Comparison of ENCODE assay signal across 8 cellular contexts in genomic region chr17:76868176-76868668, GRCh38. TPM values are rescaled to one million over a fixed set of nuclear protein-coding genes. Genes with fewer than 3 reads are reported as not detected.
DNase-seq lines count a peak whose midpoint lies in the region; ATAC-seq and TF ChIP-seq lines count a peak whose summit lies in the region.

MGAT5B (plus strand) TSS chr17:76868404; CDS start chr17:76869030, 626 bp downstream.

- no peaks in the 10 kb centered on the region for H3K36me3 ChIP-seq in Karpas-422 (ENCODE audit: insufficient read depth, low read length)
- H3K36me3 ChIP-seq in upper lobe of right lung = no peaks in the 10 kb centered on the region

- H3K9me2 ChIP-seq in Karpas-422 (replicated peaks; ENCODE audit: insufficient read depth, low read length) = no peaks in the 10 kb centered on the region

- peak within 1 kb of the TSS; percentile 65 for H3K4me3 Mint-ChIP-seq in activated naive CD8-positive, alpha-beta T cell treated with anti-CD3 and anti-CD28 coated beads, Interleukin-2, amount 50 U/mL, for 24 hours

- intact Hi-C loops in left cardiac atrium (cut with DNase I) = loop anchor here (2.0 kb wide), 1 partner anchor 189 kb away; no protein-coding TSS in a partner anchor
- intact Hi-C loops in upper lobe of right lung (cut with DNase I) = loop anchor here (5.0 kb wide), 1 partner anchor 199 kb away; no protein-coding TSS in a partner anchor

- H3K9me3 ChIP-seq in Karpas-422 (ENCODE audit: low read length) (no peaks in the 10 kb centered on the region), upper lobe of right lung (no peaks in the 10 kb centered on the region)

- H3K27me3 ChIP-seq in Karpas-422 (ENCODE audit: low read length) (no peaks in the 10 kb centered on the region), upper lobe of right lung (peaks cover 33% of the 10 kb centered on the region)

- H3K4me3 ChIP-seq in Karpas-422 (ENCODE audit: low read length) = no peak within 1 kb of the TSS
- H3K4me3 ChIP-seq in upper lobe of right lung = peak within 1 kb of the TSS; percentile 40

- H3K79me2 ChIP-seq in Karpas-422 (ENCODE audit: low read length) = no peaks in the 10 kb centered on the region

- H3K36me3 Mint-ChIP-seq in activated naive CD8-positive, alpha-beta T cell treated with anti-CD3 and anti-CD28 coated beads, Interleukin-2, amount 50 U/mL, for 24 hours (ENCODE audit: low read depth) = no peaks in the 10 kb centered on the region

- 0 out of 2 replicates have a peak within 1 kb of the TSS, but pooled peaks have one; percentile 14 for H2AFZ ChIP-seq in Karpas-422 (ENCODE audit: low read length)

- ATAC-seq in GM18909 (IDR thresholded peaks at IDR 0.05; ENCODE audit: poor library complexity, unreplicated experiment) (peak; percentile 53), left cardiac atrium (peak; percentile 97), upper lobe of right lung (peak; percentile 96)
- peak; percentile 92 for ATAC-seq in activated naive CD8-positive, alpha-beta T cell treated with anti-CD3 and anti-CD28 coated beads, Interleukin-2, amount 50 U/mL, for 24 hours

- no peak within 1 kb of the TSS for H3K4me2 ChIP-seq in Karpas-422 (ENCODE audit: low read depth, low read length, poor library complexity, severe bottlenecking)

- no peak within 1 kb of the TSS for H3K27ac ChIP-seq in Karpas-422 (ENCODE audit: low read length)
- H3K27ac ChIP-seq in upper lobe of right lung = no peak within 1 kb of the TSS

- H3K9ac ChIP-seq in Karpas-422 (ENCODE audit: low read length) = no peak within 1 kb of the TSS

- no peaks in the 10 kb centered on the region for H4K20me1 ChIP-seq in Karpas-422 (ENCODE audit: insufficient read depth, low read depth, low read length)

- no peaks in the 10 kb centered on the region for H3K9me3 Mint-ChIP-seq in activated naive CD8-positive, alpha-beta T cell treated with anti-CD3 and anti-CD28 coated beads, Interleukin-2, amount 50 U/mL, for 24 hours

- peaks cover 17% of the 10 kb centered on the region for H3K4me1 ChIP-seq in Karpas-422 (ENCODE audit: low read length)
- peaks cover 7% of the 10 kb centered on the region for H3K4me1 ChIP-seq in upper lobe of right lung

- DNase-seq in AG08396 (ENCODE audit: low spot score) = peak; percentile 96
- peak; percentile 90 for DNase-seq in Karpas-422
- peak; percentile 28 to 56 for DNase-seq in SW 1271 (lab: John Stamatoyannopoulos, UW)
- peak; percentile 85 for DNase-seq in activated naive CD8-positive, alpha-beta T cell treated with anti-CD3 and anti-CD28 coated beads, Interleukin-2, amount 50 U/mL, for 24 hours
- peak; percentile 87 for DNase-seq in left cardiac atrium
- peak; percentile 40 for DNase-seq in pulmonary artery endothelial cell (ENCODE audit: low read depth, low spot score)
- DNase-seq in upper lobe of right lung = peak; percentile 91

- H3K4me1 Mint-ChIP-seq in activated naive CD8-positive, alpha-beta T cell treated with anti-CD3 and anti-CD28 coated beads, Interleukin-2, amount 50 U/mL, for 24 hours = peaks cover 5% of the 10 kb centered on the region

- H3K27ac Mint-ChIP-seq in activated naive CD8-positive, alpha-beta T cell treated with anti-CD3 and anti-CD28 coated beads, Interleukin-2, amount 50 U/mL, for 24 hours = no peak within 1 kb of the TSS

- peak; percentile 72 for TF ChIP-seq CTCF in upper lobe of right lung (IDR thresholded peaks at IDR 0.05)

- H3K27me3 Mint-ChIP-seq in activated naive CD8-positive, alpha-beta T cell treated with anti-CD3 and anti-CD28 coated beads, Interleukin-2, amount 50 U/mL, for 24 hours = peaks cover 19% of the 10 kb centered on the region

RNA-seq across cellular contexts. Expression of gene MGAT5B, which starts in this region (rescaled TPM):
- total RNA-seq in Karpas-422 (2014; rRNA removed; shearing (Covaris generic); ENCODE audit: low replicate concordance) = not detected in 2 replicates
- total RNA-seq in left cardiac atrium (under 1 TPM; 0.15 to 0.21 TPM), pulmonary artery endothelial cell (0.53 and 1.4 TPM in 2 replicates), upper lobe of right lung (2.0 TPM)

Comparison
In these comparisons a context has a peak if more than half of its experiments do, and no peak if none do; other contexts are left out.
1. Peak in DNase-seq in Karpas-422; RNA of the gene not detected or under 1 TPM.
2. Peak in DNase-seq and ATAC-seq in left cardiac atrium; RNA of the gene not detected or under 1 TPM.
3. DNase-seq: peak in every context shown above with its lines; median percentile 96 in AG08396; 91 in upper lobe of right lung; 90 in Karpas-422; 87 in left cardiac atrium; 85 in activated naive CD8-positive, alpha-beta T cell treated with anti-CD3 and anti-CD28 coated beads, Interleukin-2, amount 50 U/mL, for 24 hours; 42 in SW 1271; 40 in pulmonary artery endothelial cell.